In the genomic region with DNA sequence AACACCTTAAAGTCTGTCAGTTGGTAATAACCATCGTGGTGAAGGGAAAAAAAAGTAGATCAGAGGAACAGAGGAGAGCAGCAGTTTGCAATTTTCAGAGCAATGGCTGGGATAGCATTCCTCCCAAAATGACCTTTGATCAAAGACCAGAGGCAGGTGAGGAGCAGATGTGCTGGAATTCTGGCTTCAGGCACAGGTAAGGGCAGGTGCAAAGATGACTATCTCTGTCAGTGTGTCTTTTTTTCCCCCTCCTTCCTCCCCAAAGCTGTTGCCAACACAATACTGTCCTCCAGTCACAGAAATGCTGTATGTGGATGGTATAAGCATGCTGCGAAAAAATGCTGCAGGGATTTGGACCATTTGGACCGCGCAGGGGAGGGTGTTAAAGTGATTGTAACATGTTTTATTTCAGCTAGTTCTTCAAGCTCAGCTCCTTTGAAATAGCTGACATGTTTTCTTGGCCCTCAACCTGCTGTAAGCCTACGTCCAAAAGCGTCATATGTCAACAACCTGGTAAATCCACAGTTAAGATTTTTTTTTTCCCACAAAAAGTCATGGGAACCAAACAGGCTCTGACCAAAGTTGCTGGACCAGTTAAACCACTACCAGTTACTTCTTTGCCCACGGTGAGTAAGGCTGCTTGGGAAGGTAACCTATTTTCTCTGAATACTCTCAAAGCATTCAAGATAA, we compare ENCODE assay signal across 12 cellular contexts.
DNase-seq lines count a peak whose midpoint lies in the region; ATAC-seq, FAIRE-seq and TF ChIP-seq lines count a peak whose summit lies in the region.
"Had no signal": no experiment of that assay in that cellular context is flagged by ENCODE, and none has a peak within 500 bp of the region (broad histone marks: within the 10 kb centered on the region; RNA-seq: fewer than 3 reads in every experiment).

No MANE protein-coding gene starts in this region.

- H3K9ac ChIP-seq in SU-DHL-6 (ENCODE audit: low read length) (no peak overlapping the region; the same call in 1 of the 2 replicates), neuronal stem cell (ENCODE audit: low read depth, low read length, poor library complexity) (no peak overlapping the region)

- H2BK120ac ChIP-seq in neuronal stem cell (ENCODE audit: low read depth, low read length), result no peak overlapping the region

- no peaks in the 10 kb centered on the region for H4K20me1 ChIP-seq in SU-DHL-6 (ENCODE audit: low read depth, low read length)

- no peak for FAIRE-seq in small intestine (lab: Jason Lieb, UNC)
- FAIRE-seq: colon had no signal

- peaks cover under 1% of the 10 kb centered on the region; the same call in 1 of the 2 replicates for H3K79me2 ChIP-seq in SU-DHL-6 (ENCODE audit: insufficient read depth, low read length)

- TF ChIP-seq CTCF in SU-DHL-6 (IDR thresholded peaks at IDR 0.05; ENCODE audit: insufficient read depth, low read length, poor library complexity, severe bottlenecking), result no peak

- H3K4me3 ChIP-seq in SU-DHL-6 (ENCODE audit: insufficient read depth, low read length, poor library complexity, severe bottlenecking) (no peak overlapping the region), right cardiac atrium (ENCODE audit: low read length) (no peak overlapping the region), small intestine (ENCODE audit: low read depth in 1 of 2, low read length in 2 of 2) (no peak overlapping the region), neuronal stem cell (ENCODE audit: low read length in 2 of 2) (no peak overlapping the region)

- no peaks in the 10 kb centered on the region for H3K79me1 ChIP-seq in neuronal stem cell (ENCODE audit: low read depth, low read length)

- WGBS in right cardiac atrium, result 53% methylated on average over 7 of the region's 7 CpGs
- WGBS in small intestine, 3 donors, result 20 to 55% (median 28%) methylated on average over 7 of the region's 7 CpGs
- WGBS in neuronal stem cell (ENCODE audit: extremely low coverage in 2 of 2, insufficient read length in 2 of 2, insufficient replicate concordance in 1 of 2), 2 donors, result no CpG with 5 or more reads among the region's 7 CpGs

- H3K36me3 ChIP-seq in SU-DHL-6 (ENCODE audit: low read length), result no peaks in the 10 kb centered on the region
- H3K36me3 ChIP-seq in small intestine (ENCODE audit: control insufficient read depth in 2 of 2, insufficient read depth in 2 of 2, low read length in 2 of 2), result no peaks in the 10 kb centered on the region
- no peaks in the 10 kb centered on the region for H3K36me3 ChIP-seq in neuronal stem cell (replicated peaks in 1 of 2; ENCODE audit: control insufficient read depth in 2 of 2, insufficient read depth in 2 of 2, low read length in 2 of 2)

- H3K27ac ChIP-seq in SU-DHL-6 (ENCODE audit: low read depth, low read length), result peak overlapping the region; percentile 94
- no peak overlapping the region for H3K27ac ChIP-seq in right cardiac atrium (ENCODE audit: low read length)
- peak overlapping the region in 1 of 2 donors; percentile 78 for H3K27ac ChIP-seq in small intestine (ENCODE audit: low read depth in 1 of 2, low read length in 1 of 2)
- H3K27ac ChIP-seq in neuronal stem cell (replicated peaks; ENCODE audit: low read length), result no peak overlapping the region

- H3K14ac ChIP-seq in neuronal stem cell (ENCODE audit: low read length), result no peak overlapping the region

- H3K27me3 ChIP-seq in SU-DHL-6 (ENCODE audit: low read length), result no peaks in the 10 kb centered on the region
- H3K27me3 ChIP-seq in right cardiac atrium (ENCODE audit: control insufficient read depth, insufficient read depth), result no peaks in the 10 kb centered on the region
- no peaks in the 10 kb centered on the region for H3K27me3 ChIP-seq in small intestine (ENCODE audit: control insufficient read depth in 2 of 2, insufficient read depth in 2 of 2, low read length in 2 of 2)
- H3K27me3 ChIP-seq in neuronal stem cell (ENCODE audit: control insufficient read depth in 3 of 3, insufficient read depth in 3 of 3, low read depth in 1 of 3, low read length in 3 of 3), result no peaks in the 10 kb centered on the region

- intact Hi-C loops in right cardiac atrium (cut with DNase I), result no loop called here

- peaks cover 29% of the 10 kb centered on the region for H3F3A ChIP-seq in SU-DHL-6 (ENCODE audit: insufficient read depth)

- peaks cover 8% of the 10 kb centered on the region for H3K4me1 ChIP-seq in right cardiac atrium (ENCODE audit: control insufficient read depth, insufficient read depth, low read length)
- H3K4me1 ChIP-seq in small intestine (ENCODE audit: control insufficient read depth in 2 of 2, insufficient read depth in 1 of 2, low read depth in 1 of 2, low read length in 1 of 2), result peaks cover 15 to 21% of the 10 kb centered on the region in 2 donors
- peaks cover 11 to 36% of the 10 kb centered on the region in 2 donors for H3K4me1 ChIP-seq in neuronal stem cell (ENCODE audit: control insufficient read depth in 2 of 2, insufficient read depth in 1 of 2, low read depth in 1 of 2, low read length in 2 of 2)

- no peak overlapping the region for H3K23ac ChIP-seq in neuronal stem cell (ENCODE audit: low read depth, low read length, poor library complexity)

- DNase-seq in HT-29 (ENCODE audit: low spot score) (peak; percentile 92), right cardiac atrium (no peak), small intestine (peak; percentile 71), NK-92 (lab: John Stamatoyannopoulos, UW; ENCODE audit: unreplicated experiment) (no peak), neuronal stem cell (ENCODE audit: low spot score) (no peak)
- DNase-seq: NCI-H1436; stimulated activated naive CD8-positive, alpha-beta T cell treated with anti-CD3 and anti-CD28 coated beads, Interleukin-15, Interleukin-2, amounts not matched to agents 100 U/mL and 50 U/mL, for 24 hours had no signal

- H3K4me2 ChIP-seq in SU-DHL-6 (ENCODE audit: low read depth, low read length, poor library complexity, severe bottlenecking), result peak overlapping the region; percentile 52
- no peak overlapping the region for H3K4me2 ChIP-seq in neuronal stem cell (ENCODE audit: insufficient read depth, low read length, poor library complexity, severe bottlenecking)

- H3K9me3 ChIP-seq in SU-DHL-6 (ENCODE audit: insufficient read depth, low read length) (no peaks in the 10 kb centered on the region), right cardiac atrium (ENCODE audit: control insufficient read depth, low read length) (no peaks in the 10 kb centered on the region), small intestine (ENCODE audit: control insufficient read depth, low read depth) (no peaks in the 10 kb centered on the region), neuronal stem cell (replicated peaks in 1 of 2; ENCODE audit: control insufficient read depth in 2 of 2, insufficient read depth in 1 of 2, low read depth in 1 of 2, low read length in 2 of 2) (no peaks in the 10 kb centered on the region)

- H2BK12ac ChIP-seq in neuronal stem cell (ENCODE audit: low read length), result no peak overlapping the region

- no peak overlapping the region for H4K91ac ChIP-seq in neuronal stem cell (ENCODE audit: low read depth, low read length, poor library complexity)

- no peak overlapping the region for H3K4ac ChIP-seq in neuronal stem cell (ENCODE audit: low read length)

- no peak overlapping the region for H2BK15ac ChIP-seq in neuronal stem cell (ENCODE audit: low read length)

- ATAC-seq in right cardiac atrium (peak; percentile 54 to 65), GM21360 (IDR thresholded peaks at IDR 0.05; ENCODE audit: unreplicated experiment) (no peak), GM21825 (IDR thresholded peaks at IDR 0.05; ENCODE audit: unreplicated experiment) (no peak)
- ATAC-seq: Panc1; stimulated activated naive CD8-positive, alpha-beta T cell treated with anti-CD3 and anti-CD28 coated beads, Interleukin-15, Interleukin-2, amounts not matched to agents 100 U/mL and 50 U/mL, for 24 hours had no signal

- H3K9me2 ChIP-seq in SU-DHL-6 (replicated peaks; ENCODE audit: insufficient read depth, low read length), result no peaks in the 10 kb centered on the region

- H2AK5ac ChIP-seq in neuronal stem cell (ENCODE audit: low read depth, low read length), result no peak overlapping the region

- no peak overlapping the region for H2BK5ac ChIP-seq in neuronal stem cell (ENCODE audit: low read length)

- no peak overlapping the region for H3K18ac ChIP-seq in neuronal stem cell (ENCODE audit: low read length)

- H2AFZ ChIP-seq in SU-DHL-6 (ENCODE audit: low read depth, low read length, severe bottlenecking), result no peak overlapping the region
- no peak overlapping the region for H2AFZ ChIP-seq in neuronal stem cell (ENCODE audit: low read length)

- no peak overlapping the region for H4K8ac ChIP-seq in neuronal stem cell (ENCODE audit: low read depth, low read length)

Comparison
In these comparisons a context has a peak if more than half of its experiments do, and no peak if none do; other contexts are left out.
1. DNase-seq: peak in HT-29 (single experiment) and small intestine (single experiment); none in right cardiac atrium (0 of 3), NK-92 (single experiment) and neuronal stem cell (single experiment).
2. ATAC-seq: peak in right cardiac atrium (2 of 2); none in GM21360 (single experiment) and GM21825 (single experiment).